ENCODE assay signal across 18 cellular contexts in the genomic region with DNA sequence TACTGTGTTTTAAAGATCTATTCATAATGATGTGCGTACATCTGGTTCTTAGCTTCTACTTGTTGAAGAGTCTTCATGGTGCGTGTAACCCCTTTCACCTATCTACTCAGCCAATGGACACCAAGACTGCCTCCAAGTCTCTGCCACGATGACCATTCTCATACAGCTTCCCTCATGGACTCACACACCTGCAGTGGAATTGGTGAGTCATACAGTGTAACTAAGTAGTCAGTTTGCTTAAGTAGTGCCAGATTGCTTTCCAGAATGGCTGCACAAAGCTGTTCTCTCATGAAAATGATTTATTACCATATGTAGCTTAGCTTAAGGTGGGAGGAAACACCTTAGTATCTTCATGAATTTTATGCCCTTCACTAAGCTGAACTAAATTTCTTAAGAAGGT.
DNase-seq lines count a peak whose midpoint lies in the region; ATAC-seq, FAIRE-seq and TF ChIP-seq lines count a peak whose summit lies in the region.
"Had no signal": no experiment of that assay in that cellular context is flagged by ENCODE, and none has a peak within 500 bp of the region (broad histone marks: within the 10 kb centered on the region; RNA-seq: fewer than 3 reads in every experiment).

No MANE protein-coding gene starts in this region.

- no peak overlapping the region for H3K4me3 Mint-ChIP-seq in activated T-helper 1 cell treated with anti-CD3 and anti-CD28 coated beads, Interleukin-12 subunit alpha, Interleukin-12 subunit beta, Interleukin-2, Interleukin-4 antibody, amounts not matched to agents 30 ng/mL and 10 ng/mL and 1 ng/mL, durations not matched to agents 14 hours and 24 hours and 36 hours
- H3K4me3 Mint-ChIP-seq: activated naive CD8-positive, alpha-beta T cell treated with anti-CD3 and anti-CD28 coated beads for 36 hours; activated T-cell treated with anti-CD3 and anti-CD28 coated beads, Interleukin-2, amount 50 U/mL, for 24 hours; brain had no signal

- H3K27ac ChIP-seq in Peyer's patch: no peak overlapping the region
- H3K27ac ChIP-seq: GM23248, ovary had no signal

- peaks cover 3% of the 10 kb centered on the region for H3K36me3 Mint-ChIP-seq in activated T-helper 1 cell treated with anti-CD3 and anti-CD28 coated beads, Interleukin-12 subunit alpha, Interleukin-12 subunit beta, Interleukin-2, Interleukin-4 antibody, amounts not matched to agents 30 ng/mL and 10 ng/mL and 1 ng/mL, durations not matched to agents 14 hours and 24 hours and 36 hours (ENCODE audit: low read depth)
- H3K36me3 Mint-ChIP-seq: brain had no signal

- H3K27me3 ChIP-seq in Peyer's patch: no peaks in the 10 kb centered on the region
- H3K27me3 ChIP-seq: ovary had no signal

- peak; percentile 56 for DNase-seq in COLO668 (lab: John Stamatoyannopoulos, UW; ENCODE audit: unreplicated experiment)
- no peak for DNase-seq in GM19239 (ENCODE audit: insufficient read length, low spot score)
- no peak for DNase-seq in activated T-helper 1 cell treated with anti-CD3 and anti-CD28 coated beads, Interleukin-12 subunit alpha, Interleukin-12 subunit beta, Interleukin-2, Interleukin-4 antibody, amounts not matched to agents 30 ng/mL and 10 ng/mL and 1 ng/mL, durations not matched to agents 14 hours and 24 hours and 36 hours (ENCODE audit: low spot score)
- peak; percentile 62 for DNase-seq in iris pigment epithelial cell (ENCODE audit: low read depth)
- DNase-seq in Peyer's patch: no peak
- no peak for DNase-seq in GM19238 (ENCODE audit: insufficient read length, low spot score)
- DNase-seq: activated CD4-positive, alpha-beta T cell treated with anti-CD3 and anti-CD28 coated beads, Interleukin-2, amount 50 U/mL, for 1 hour; activated naive CD8-positive, alpha-beta T cell treated with anti-CD3 and anti-CD28 coated beads for 36 hours; activated T-cell treated with anti-CD3 and anti-CD28 coated beads, Interleukin-2, amount 50 U/mL, for 24 hours; AML-193; GM23248; NCI-H146; ovary; T-helper 1 cell had no signal

- H3K36me3 ChIP-seq in Peyer's patch: no peaks in the 10 kb centered on the region
- H3K36me3 ChIP-seq: ovary had no signal

- intact Hi-C loops in activated T-helper 1 cell treated with anti-CD3 and anti-CD28 coated beads, Interleukin-12 subunit alpha, Interleukin-12 subunit beta, Interleukin-2, Interleukin-4 antibody, amounts not matched to agents 30 ng/mL and 10 ng/mL and 1 ng/mL, durations not matched to agents 14 hours and 24 hours and 36 hours (cut with micrococcal nuclease): no loop called here

- H3K4me3 ChIP-seq in Peyer's patch: no peak overlapping the region
- H3K4me3 ChIP-seq: GM23248, ovary had no signal

- H3K4me1 ChIP-seq in Peyer's patch: no peaks in the 10 kb centered on the region

- FAIRE-seq in GM19239 (lab: Jason Lieb, UNC): peak; percentile 61
- FAIRE-seq: endothelial cell of umbilical vein had no signal

- peaks cover 9% of the 10 kb centered on the region for H3K9me3 Mint-ChIP-seq in activated T-helper 1 cell treated with anti-CD3 and anti-CD28 coated beads, Interleukin-12 subunit alpha, Interleukin-12 subunit beta, Interleukin-2, Interleukin-4 antibody, amounts not matched to agents 30 ng/mL and 10 ng/mL and 1 ng/mL, durations not matched to agents 14 hours and 24 hours and 36 hours

- no peak for TF ChIP-seq CTCF in Peyer's patch (IDR thresholded peaks at IDR 0.05)

- H3K4me1 Mint-ChIP-seq in activated T-helper 1 cell treated with anti-CD3 and anti-CD28 coated beads, Interleukin-12 subunit alpha, Interleukin-12 subunit beta, Interleukin-2, Interleukin-4 antibody, amounts not matched to agents 30 ng/mL and 10 ng/mL and 1 ng/mL, durations not matched to agents 14 hours and 24 hours and 36 hours (ENCODE audit: low read depth): peaks cover 57% of the 10 kb centered on the region
- H3K4me1 Mint-ChIP-seq: brain had no signal

- ATAC-seq in GM21825 (IDR thresholded peaks at IDR 0.05; ENCODE audit: unreplicated experiment): no peak
- ATAC-seq: sciatic nerve had no signal

- peak overlapping the region; percentile 62 for H3K27ac Mint-ChIP-seq in activated T-helper 1 cell treated with anti-CD3 and anti-CD28 coated beads, Interleukin-12 subunit alpha, Interleukin-12 subunit beta, Interleukin-2, Interleukin-4 antibody, amounts not matched to agents 30 ng/mL and 10 ng/mL and 1 ng/mL, durations not matched to agents 14 hours and 24 hours and 36 hours
- H3K27ac Mint-ChIP-seq: activated naive CD8-positive, alpha-beta T cell treated with anti-CD3 and anti-CD28 coated beads for 36 hours; activated T-cell treated with anti-CD3 and anti-CD28 coated beads, Interleukin-2, amount 50 U/mL, for 24 hours; brain had no signal

- no peaks in the 10 kb centered on the region for H3K9me3 ChIP-seq in Peyer's patch
- H3K9me3 ChIP-seq: ovary had no signal

- no peaks in the 10 kb centered on the region for H3K27me3 Mint-ChIP-seq in activated T-helper 1 cell treated with anti-CD3 and anti-CD28 coated beads, Interleukin-12 subunit alpha, Interleukin-12 subunit beta, Interleukin-2, Interleukin-4 antibody, amounts not matched to agents 30 ng/mL and 10 ng/mL and 1 ng/mL, durations not matched to agents 14 hours and 24 hours and 36 hours (ENCODE audit: insufficient read depth)
- H3K27me3 Mint-ChIP-seq: activated naive CD8-positive, alpha-beta T cell treated with anti-CD3 and anti-CD28 coated beads for 36 hours; activated T-cell treated with anti-CD3 and anti-CD28 coated beads, Interleukin-2, amount 50 U/mL, for 24 hours had no signal

- no peak for TF ChIP-seq POLR2A in Peyer's patch (IDR thresholded peaks at IDR 0.05)

Comparison
In these comparisons a context has a peak if more than half of its experiments do, and no peak if none do; other contexts are left out.
1. DNase-seq: peak in COLO668 (single experiment) and iris pigment epithelial cell (single experiment); none in GM19239 (single experiment), activated T-helper 1 cell treated with anti-CD3 and anti-CD28 coated beads, Interleukin-12 subunit alpha, Interleukin-12 subunit beta, Interleukin-2, Interleukin-4 antibody, amounts not matched to agents 30 ng/mL and 10 ng/mL and 1 ng/mL, durations not matched to agents 14 hours and 24 hours and 36 hours (single experiment), Peyer's patch (0 of 3) and GM19238 (single experiment).